Comparison of ENCODE assay signal across 24 cellular contexts in the genomic region with DNA sequence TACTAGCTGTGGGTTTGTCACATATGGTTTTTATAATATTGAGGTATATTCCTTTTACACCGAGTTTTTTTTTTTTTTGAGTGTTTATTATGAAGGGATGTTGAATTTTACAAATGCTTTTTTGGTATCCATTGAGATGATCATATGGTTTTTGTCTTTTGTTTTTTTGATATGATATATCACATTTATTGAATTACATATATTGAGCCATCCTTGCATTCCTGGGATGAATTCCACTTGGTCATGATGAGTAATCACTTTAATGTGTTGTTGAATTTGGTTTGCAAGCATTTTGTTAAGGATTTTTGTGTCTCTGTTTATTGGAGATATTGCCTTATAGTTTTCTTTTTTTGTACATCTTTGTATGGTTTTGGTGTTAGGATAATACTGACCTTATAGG. TPM values are rescaled to one million over a fixed set of nuclear protein-coding genes. Genes with fewer than 3 reads are reported as not detected.
DNase-seq lines count a peak whose midpoint lies in the region; ATAC-seq lines count a peak whose summit lies in the region.
"Had no signal": no experiment of that assay in that cellular context is flagged by ENCODE, and none has a peak within 500 bp of the region (broad histone marks: within the 10 kb centered on the region; RNA-seq: fewer than 3 reads in every experiment).

No MANE protein-coding gene starts in this region.

- CTCF ChIA-PET in activated CD8-positive, alpha-beta T cell treated with anti-CD3 and anti-CD28 coated beads, Interleukin-2, amount 10 ng/mL, durations not matched to agents 7 days and 5 days (lab: Charles Lee): no interaction called here

- H3K9me3 Mint-ChIP-seq in activated CD8-positive, alpha-beta T cell treated with anti-CD3 and anti-CD28 coated beads, Interleukin-2, amount 10 ng/mL, durations not matched to agents 7 days and 5 days (ENCODE audit: insufficient read depth): peaks cover 22% of the 10 kb centered on the region
- H3K9me3 Mint-ChIP-seq: activated T-cell treated with anti-CD3 and anti-CD28 coated beads, Interleukin-2, amount 50 U/mL, for 24 hours had no signal

- DNase-seq in NCI-H2227 (lab: John Stamatoyannopoulos, UW; ENCODE audit: unreplicated experiment) (peak; percentile 7), NCI-H2227 treated with DMSO at 0.1 percent for 48 hours (lab: John Stamatoyannopoulos, UW) (no peak), RPMI7951 (ENCODE audit: low read depth) (peak; percentile 19), fibroblast of peridontal ligament (ENCODE audit: extremely low read depth) (peak; percentile 12), superior temporal gyrus (ENCODE audit: extremely low spot score) (peak; percentile 2), HT-29 (ENCODE audit: low spot score) (no peak), AG20443 (ENCODE audit: low spot score) (no peak)
- no peak for DNase-seq in activated CD8-positive, alpha-beta T cell treated with anti-CD3 and anti-CD28 coated beads, Interleukin-2, amount 10 ng/mL, durations not matched to agents 7 days and 5 days
- DNase-seq: activated CD4-positive, alpha-beta T cell treated with anti-CD3 and anti-CD28 coated beads for 4 hours; activated gamma-delta T cell; activated naive CD8-positive, alpha-beta T cell treated with anti-CD3 and anti-CD28 coated beads, Interleukin-2, amount 10 ng/mL, durations not matched to agents 7 days and 5 days; activated T-cell treated with anti-CD3 and anti-CD28 coated beads, Interleukin-2, amount 50 U/mL, for 24 hours; DND-41; dorsolateral prefrontal cortex; glutamatergic neuron; mammary epithelial cell; MM.1S; NCI-H2081 treated with DMSO at 0.1 percent for 48 hours; NCI-H510A; nephron progenitor cell; SHP77 treated with DMSO at 0.1 percent for 48 hours; spleen; T-helper 9 cell had no signal

- H3K36me3 Mint-ChIP-seq in activated CD8-positive, alpha-beta T cell treated with anti-CD3 and anti-CD28 coated beads, Interleukin-2, amount 10 ng/mL, durations not matched to agents 7 days and 5 days (ENCODE audit: low read depth): peaks cover 27% of the 10 kb centered on the region

- H3K4me3 Mint-ChIP-seq in activated CD8-positive, alpha-beta T cell treated with anti-CD3 and anti-CD28 coated beads, Interleukin-2, amount 10 ng/mL, durations not matched to agents 7 days and 5 days: no peak overlapping the region
- H3K4me3 Mint-ChIP-seq: activated naive CD8-positive, alpha-beta T cell treated with anti-CD3 and anti-CD28 coated beads, Interleukin-2, amount 10 ng/mL, durations not matched to agents 7 days and 5 days; activated T-cell treated with anti-CD3 and anti-CD28 coated beads, Interleukin-2, amount 50 U/mL, for 24 hours; nephron progenitor cell had no signal

- no peak overlapping the region for H3K27ac Mint-ChIP-seq in activated CD8-positive, alpha-beta T cell treated with anti-CD3 and anti-CD28 coated beads, Interleukin-2, amount 10 ng/mL, durations not matched to agents 7 days and 5 days
- H3K27ac Mint-ChIP-seq: activated naive CD8-positive, alpha-beta T cell treated with anti-CD3 and anti-CD28 coated beads, Interleukin-2, amount 10 ng/mL, durations not matched to agents 7 days and 5 days; activated T-cell treated with anti-CD3 and anti-CD28 coated beads, Interleukin-2, amount 50 U/mL, for 24 hours; nephron progenitor cell had no signal

- ATAC-seq in activated CD8-positive, alpha-beta T cell treated with anti-CD3 and anti-CD28 coated beads, Interleukin-2, amount 10 ng/mL, durations not matched to agents 7 days and 5 days: no peak
- ATAC-seq: GM12878 had no signal

- POLR2A ChIA-PET in activated CD8-positive, alpha-beta T cell treated with anti-CD3 and anti-CD28 coated beads, Interleukin-2, amount 10 ng/mL, durations not matched to agents 7 days and 5 days (lab: Charles Lee): no interaction called here

- peaks cover 18% of the 10 kb centered on the region for H3K4me1 Mint-ChIP-seq in activated CD8-positive, alpha-beta T cell treated with anti-CD3 and anti-CD28 coated beads, Interleukin-2, amount 10 ng/mL, durations not matched to agents 7 days and 5 days (ENCODE audit: low read depth)

- no peaks in the 10 kb centered on the region for H3K27me3 Mint-ChIP-seq in activated CD8-positive, alpha-beta T cell treated with anti-CD3 and anti-CD28 coated beads, Interleukin-2, amount 10 ng/mL, durations not matched to agents 7 days and 5 days (ENCODE audit: low read depth)
- H3K27me3 Mint-ChIP-seq: activated naive CD8-positive, alpha-beta T cell treated with anti-CD3 and anti-CD28 coated beads, Interleukin-2, amount 10 ng/mL, durations not matched to agents 7 days and 5 days; activated T-cell treated with anti-CD3 and anti-CD28 coated beads, Interleukin-2, amount 50 U/mL, for 24 hours had no signal

RNA-seq across cellular contexts. Expression of a gene that starts 3.3 kb away (rescaled TPM):
- total RNA-seq in RPMI7951 (2014; rRNA removed; shearing (Covaris generic)): 10.7 and 12.3 TPM in 2 replicates
- 5.8 and 7.2 TPM in 2 replicates for total RNA-seq in HT-29 (2014; rRNA removed; shearing (Covaris generic))
- 10 to 100 TPM; 16.6 to 16.8 TPM for total RNA-seq in activated CD8-positive, alpha-beta T cell treated with anti-CD3 and anti-CD28 coated beads, Interleukin-2, amount 10 ng/mL, durations not matched to agents 7 days and 5 days

Comparison
In these comparisons a context has a peak if more than half of its experiments do, and no peak if none do; other contexts are left out.
1. DNase-seq: peak in NCI-H2227 (single experiment), RPMI7951 (single experiment), fibroblast of peridontal ligament (single experiment) and superior temporal gyrus (single experiment); none in NCI-H2227 treated with DMSO at 0.1 percent for 48 hours (single experiment), HT-29 (single experiment), activated CD8-positive, alpha-beta T cell treated with anti-CD3 and anti-CD28 coated beads, Interleukin-2, amount 10 ng/mL, durations not matched to agents 7 days and 5 days (single experiment) and AG20443 (single experiment).